ENCODE assay signal across 9 cellular contexts in genomic region chr22:42685941-42686666, GRCh38. TPM values are rescaled to one million over a fixed set of nuclear protein-coding genes. Genes with fewer than 3 reads are reported as not detected.
DNase-seq lines count a peak whose midpoint lies in the region; ATAC-seq and TF ChIP-seq lines count a peak whose summit lies in the region.
"Had no signal": no experiment of that assay in that cellular context is flagged by ENCODE, and none has a peak within 500 bp of the region (broad histone marks: within the 10 kb centered on the region; RNA-seq: fewer than 3 reads in every experiment).

No MANE protein-coding gene starts in this region.

- TF ChIP-seq CTCF in lower lobe of right lung (IDR thresholded peaks at IDR 0.05) = no peak
- TF ChIP-seq CTCF in tibial nerve (IDR thresholded peaks at IDR 0.05) = no peak

- peak; percentile 6 for DNase-seq in NCI-H1694 (lab: John Stamatoyannopoulos, UW)
- no peak for DNase-seq in NCI-H1694 treated with DMSO at 0.1 percent for 48 hours (lab: John Stamatoyannopoulos, UW)
- DNase-seq in lower lobe of right lung = no peak
- DNase-seq in tibial nerve (ENCODE audit: low spot score in 2 of 2) = no peak
- DNase-seq in GF-D8 (lab: John Stamatoyannopoulos, UW) = no peak
- DNase-seq in kidney tubule cell (ENCODE audit: low spot score) = no peak
- DNase-seq: stimulated activated CD4-positive, alpha-beta T cell treated with anti-CD3 and anti-CD28 coated beads, Interleukin-12 subunit alpha, Interleukin-12 subunit beta, amount 100 ng/mL, for 4 hours had no signal

- H3K4me1 ChIP-seq in lower lobe of right lung (peaks cover 69% of the 10 kb centered on the region), tibial nerve (peaks cover 0 to 81% (median 44%) of the 10 kb centered on the region in 4 donors)

- H3K4me3 ChIP-seq in lower lobe of right lung = no peak overlapping the region
- no peak overlapping the region for H3K4me3 ChIP-seq in tibial nerve

- no peak for TF ChIP-seq POLR2A in tibial nerve (IDR thresholded peaks at IDR 0.05)

- peak overlapping the region; percentile 49 for H3K27ac ChIP-seq in cingulate gyrus (ENCODE audit: low read depth, low read length)
- H3K27ac ChIP-seq in lower lobe of right lung = peak overlapping the region; percentile 86
- peak overlapping the region; percentile 31 to 88 (median 75) for H3K27ac ChIP-seq in tibial nerve

- peak; percentile 13 to 16 for ATAC-seq in lower lobe of right lung
- no peak for ATAC-seq in HG02571 (IDR thresholded peaks at IDR 0.05; ENCODE audit: unreplicated experiment)

- 39 to 41% methylated on average over 4 to 5 of the region's 5 CpGs for WGBS in tibial nerve, 2 donors

- H3K9me3 ChIP-seq in lower lobe of right lung = no peaks in the 10 kb centered on the region
- no peaks in the 10 kb centered on the region for H3K9me3 ChIP-seq in tibial nerve

- intact Hi-C loops in lower lobe of right lung (cut with DNase I) = no loop called here

- no peaks in the 10 kb centered on the region for H3K27me3 ChIP-seq in lower lobe of right lung (ENCODE audit: low read depth)
- H3K27me3 ChIP-seq in tibial nerve = no peaks in the 10 kb centered on the region

- no peak for TF ChIP-seq EP300 in tibial nerve (IDR thresholded peaks at IDR 0.05)

- H3K36me3 ChIP-seq in lower lobe of right lung (no peaks in the 10 kb centered on the region), tibial nerve (no peaks in the 10 kb centered on the region)

RNA-seq across cellular contexts. Expression of gene A4GALT, which starts 34.6 kb away (rescaled TPM):
- total RNA-seq in lower lobe of right lung = 19.4 TPM
- total RNA-seq in tibial nerve = 100 to 1,000 TPM in 2 of 4 donors, 10 to 100 TPM in 2; 73.0 to 146 (median 99.0) TPM

RNA-seq across cellular contexts. Expression of gene CYB5R3, which starts 36.9 kb away (rescaled TPM):
- 219 TPM for total RNA-seq in lower lobe of right lung
- total RNA-seq in tibial nerve = 100 to 1,000 TPM; 134 to 200 (median 176) TPM

RNA-seq across cellular contexts. Expression of gene ATP5MGL, which starts 45.7 kb away (rescaled TPM):
- total RNA-seq in lower lobe of right lung = 1.0 TPM
- 1 to 10 TPM in 1 of 4 donors, not detected in 3; 2.7 TPM for total RNA-seq in tibial nerve
